ENCODE assay signal across 1 cellular context in genomic region chr12:93429852-93430251, GRCh38.
TF ChIP-seq lines count a peak whose summit lies in the region.

No MANE protein-coding gene starts in this region.

TF ChIP-seq in K562, 482 proteins besides CTCF, POLR2A, EP300 and RAD21:
- no peak for TF ChIP-seq NR2C2 (CRISPR knock-in tag; IDR thresholded peaks at IDR 0.05)
- TF ChIP-seq NR2C2 (tag; IDR thresholded peaks at IDR 0.05) = no peak
- no peak for TF ChIP-seq POLR3G (IDR thresholded peaks at IDR 0.05; ENCODE audit: extremely low read depth, insufficient read length, insufficient replicate concordance)
- TF ChIP-seq TCFL5 (CRISPR knock-in tag; conservative IDR thresholded peaks at IDR 0.05) = no peak
- no peak for TF ChIP-seq ZBTB11 (CRISPR knock-in tag; IDR thresholded peaks at IDR 0.05)
- no peak for TF ChIP-seq ZBTB7A (IDR thresholded peaks at IDR 0.05; ENCODE audit: borderline replicate concordance, control insufficient read depth, low read depth, low read length)
- TF ChIP-seq HDAC2 (IDR thresholded peaks at IDR 0.05) = no peak
- no peak for TF ChIP-seq MIER1 (IDR thresholded peaks at IDR 0.05; ENCODE audit: low read depth)
- TF ChIP-seq ZKSCAN3 (CRISPR knock-in tag; IDR thresholded peaks at IDR 0.05) = no peak
- no peak for TF ChIP-seq MTF1 (CRISPR knock-in tag; IDR thresholded peaks at IDR 0.05; ENCODE audit: borderline replicate concordance)
- no peak for TF ChIP-seq HBP1 (CRISPR knock-in tag; IDR thresholded peaks at IDR 0.05)
- TF ChIP-seq RHOXF2B (CRISPR knock-in tag; conservative IDR thresholded peaks at IDR 0.05) = no peak
- TF ChIP-seq ZKSCAN1 (IDR thresholded peaks at IDR 0.05; ENCODE audit: low read depth, low read length) = no peak
- TF ChIP-seq ZC3H8 (IDR thresholded peaks at IDR 0.05) = no peak
